Comparison of ENCODE assay signal across 1 cellular context in the genomic region with DNA sequence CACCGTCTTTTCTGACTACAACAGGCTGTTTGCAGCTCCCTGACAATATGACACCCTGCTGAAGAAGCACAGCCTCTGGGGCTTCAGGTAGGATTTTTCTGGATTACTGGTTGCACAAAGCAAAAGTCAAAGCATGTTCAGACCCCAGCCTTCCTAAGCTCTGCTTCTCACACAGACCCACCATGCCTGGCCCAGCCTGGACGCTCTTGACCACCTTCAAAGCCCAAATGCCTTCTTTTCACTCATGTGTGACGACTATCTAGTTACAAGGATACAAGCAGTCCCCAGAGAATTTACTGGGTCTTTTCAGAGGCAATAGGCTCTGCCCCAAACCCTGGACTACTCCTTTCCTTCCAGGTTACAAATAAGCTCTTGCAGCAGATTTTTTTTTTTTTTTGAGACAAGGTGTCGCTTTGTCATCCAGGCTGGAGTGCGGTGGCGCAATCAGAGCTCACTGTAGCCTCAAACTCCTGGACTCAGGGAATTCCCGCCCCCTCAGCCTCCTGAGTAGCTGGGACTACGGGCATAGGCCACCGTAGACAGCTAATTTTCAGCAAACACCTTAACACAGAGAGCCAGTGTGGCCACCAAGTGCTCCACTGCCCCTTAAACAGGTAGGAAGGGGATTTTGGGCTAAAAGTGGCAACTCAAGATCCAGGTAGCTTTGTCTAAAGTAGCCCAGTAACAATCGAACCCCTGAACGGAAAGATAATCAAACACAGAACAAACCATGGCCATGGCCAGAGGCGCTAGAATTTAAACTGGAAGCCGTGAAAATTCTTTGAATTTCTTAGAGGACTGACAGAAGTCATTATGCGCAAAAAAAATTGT.
TF ChIP-seq lines count a peak whose summit lies in the region.

No MANE protein-coding gene starts in this region.

TF ChIP-seq in HepG2, 621 proteins besides CTCF, POLR2A, EP300 and RAD21 (continued from another document and continues in another):
- TF ChIP-seq ZBTB26 (CRISPR knock-in tag; IDR thresholded peaks at IDR 0.05; ENCODE audit: borderline replicate concordance) (no peak), HNF4A (CRISPR knock-in tag; IDR thresholded peaks at IDR 0.05) (no peak; the same call in 1 of the 2 replicates), ZMAT3 (CRISPR knock-in tag; conservative IDR thresholded peaks at IDR 0.05) (no peak), ZNF205 (CRISPR knock-in tag; IDR thresholded peaks at IDR 0.05) (peak; percentile 41; the same call in 1 of the 2 replicates), ZNF646 (CRISPR knock-in tag; IDR thresholded peaks at IDR 0.05) (no peak), GABPB1 (CRISPR knock-in tag; IDR thresholded peaks at IDR 0.05) (no peak), ARHGAP35 (CRISPR knock-in tag; IDR thresholded peaks at IDR 0.05; ENCODE audit: borderline replicate concordance) (no peak), ZNF484 (CRISPR knock-in tag; IDR thresholded peaks at IDR 0.05; ENCODE audit: borderline replicate concordance, low read depth) (no peak), U2AF1 (optimal IDR thresholded peaks at IDR 0.05; ENCODE audit: low read depth, low read length) (peak; percentile 48), POLR2AphosphoS5 (IDR thresholded peaks at IDR 0.05; ENCODE audit: low read depth, low read length) (no peak), TFDP2 (CRISPR knock-in tag; IDR thresholded peaks at IDR 0.05) (peak; percentile 38; the same call in 1 of the 2 replicates), GATAD1 (CRISPR knock-in tag; IDR thresholded peaks at IDR 0.05) (no peak), RXRB (CRISPR knock-in tag; IDR thresholded peaks at IDR 0.05; ENCODE audit: borderline replicate concordance) (0 out of 2 replicates have a peak, but pooled peaks have one; percentile 14), KLF15 (CRISPR knock-in tag; IDR thresholded peaks at IDR 0.05; ENCODE audit: borderline replicate concordance) (no peak), ZFP36 (IDR thresholded peaks at IDR 0.05; ENCODE audit: borderline replicate concordance, low read depth, low read length, partially characterized antibody) (no peak), ZNF136 (CRISPR knock-in tag; IDR thresholded peaks at IDR 0.05; ENCODE audit: low read depth) (no peak), XBP1 (CRISPR knock-in tag; IDR thresholded peaks at IDR 0.05) (no peak), MLXIP (CRISPR knock-in tag; IDR thresholded peaks at IDR 0.05; ENCODE audit: borderline replicate concordance) (no peak), BRD4 (CRISPR knock-in tag; IDR thresholded peaks at IDR 0.05) (no peak), KDM4B (CRISPR knock-in tag; IDR thresholded peaks at IDR 0.05) (no peak), ARID4A (CRISPR knock-in tag; IDR thresholded peaks at IDR 0.05; ENCODE audit: borderline replicate concordance) (peak; percentile 42; the same call in 1 of the 2 replicates), BCL6 (CRISPR knock-in tag; IDR thresholded peaks at IDR 0.05) (0 out of 2 replicates have a peak, but pooled peaks have one; percentile 20), AFF4 (CRISPR knock-in tag; IDR thresholded peaks at IDR 0.05) (no peak)
- TF ChIP-seq, protein P1, sequence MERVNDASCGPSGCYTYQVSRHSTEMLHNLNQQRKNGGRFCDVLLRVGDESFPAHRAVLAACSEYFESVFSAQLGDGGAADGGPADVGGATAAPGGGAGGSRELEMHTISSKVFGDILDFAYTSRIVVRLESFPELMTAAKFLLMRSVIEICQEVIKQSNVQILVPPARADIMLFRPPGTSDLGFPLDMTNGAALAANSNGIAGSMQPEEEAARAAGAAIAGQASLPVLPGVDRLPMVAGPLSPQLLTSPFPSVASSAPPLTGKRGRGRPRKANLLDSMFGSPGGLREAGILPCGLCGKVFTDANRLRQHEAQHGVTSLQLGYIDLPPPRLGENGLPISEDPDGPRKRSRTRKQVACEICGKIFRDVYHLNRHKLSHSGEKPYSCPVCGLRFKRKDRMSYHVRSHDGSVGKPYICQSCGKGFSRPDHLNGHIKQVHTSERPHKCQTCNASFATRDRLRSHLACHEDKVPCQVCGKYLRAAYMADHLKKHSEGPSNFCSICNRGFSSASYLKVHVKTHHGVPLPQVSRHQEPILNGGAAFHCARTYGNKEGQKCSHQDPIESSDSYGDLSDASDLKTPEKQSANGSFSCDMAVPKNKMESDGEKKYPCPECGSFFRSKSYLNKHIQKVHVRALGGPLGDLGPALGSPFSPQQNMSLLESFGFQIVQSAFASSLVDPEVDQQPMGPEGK (CRISPR knock-in tag; IDR thresholded peaks at IDR 0.05): 0 out of 2 replicates have a peak, but pooled peaks have one; percentile 25
